In the genomic region with DNA sequence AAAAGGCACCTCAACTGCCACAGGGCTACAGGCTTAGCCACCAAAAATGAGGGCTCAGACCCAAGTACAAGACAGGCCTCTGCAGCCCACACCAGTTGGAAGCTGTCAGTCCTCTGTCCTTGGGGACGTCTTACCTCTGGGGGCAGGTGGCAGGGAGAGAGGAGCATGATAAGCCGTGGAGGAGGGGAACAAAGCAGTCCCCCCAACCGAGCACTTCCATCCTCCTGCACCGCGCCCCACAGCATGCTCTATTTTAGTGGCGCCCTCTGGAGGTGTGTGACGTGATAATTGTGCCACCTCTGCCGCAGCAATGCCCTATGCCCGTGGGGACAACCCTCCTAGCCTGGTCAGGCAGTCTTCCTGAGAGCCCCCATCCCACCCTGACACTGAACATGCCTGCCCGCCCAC, we compare ENCODE assay signal across 7 cellular contexts. TPM values are rescaled to one million over a fixed set of nuclear protein-coding genes. Genes with fewer than 3 reads are reported as not detected.
DNase-seq lines count a peak whose midpoint lies in the region; ATAC-seq and TF ChIP-seq lines count a peak whose summit lies in the region.

No MANE protein-coding gene starts in this region.

- DNase-seq in ELR (ENCODE audit: low read depth) = peak; percentile 60
- no peak for DNase-seq in astrocyte of the cerebellum (ENCODE audit: low read depth)
- DNase-seq in retinal pigment epithelial cell (ENCODE audit: low read depth) = no peak
- DNase-seq in tibial nerve (ENCODE audit: low spot score in 2 of 2) = no peak
- DNase-seq in germinal center (ENCODE audit: low spot score) = no peak

- WGBS in tibial nerve, 2 donors = 59 to 69% methylated on average over 9 to 10 of the region's 10 CpGs

- ATAC-seq in GM19023 (IDR thresholded peaks at IDR 0.05; ENCODE audit: unreplicated experiment) = no peak

- H3K27me3 ChIP-seq in tibial nerve = no peaks in the 10 kb centered on the region

- in situ Hi-C loops in astrocyte of the cerebellum (cut with HindIII; ENCODE audit: low sequenced_read_pairs) = no loop called here

- peaks cover 0 to 17% (median 11%) of the 10 kb centered on the region in 4 donors for H3K4me1 ChIP-seq in tibial nerve

- H3K27ac ChIP-seq in tibial nerve = peak overlapping the region in 1 of 4 donors; percentile 17

- peak; percentile 34; the same call in 1 of the 2 replicates for TF ChIP-seq CTCF in LNCAP (IDR thresholded peaks at IDR 0.05)
- TF ChIP-seq CTCF in astrocyte of the cerebellum (IDR thresholded peaks at IDR 0.05; ENCODE audit: low read depth, low read length, missing control alignments) = peak; percentile 23
- peak; percentile 30 for TF ChIP-seq CTCF in retinal pigment epithelial cell (conservative IDR thresholded peaks at IDR 0.05; ENCODE audit: low read depth, low read length)
- TF ChIP-seq CTCF in tibial nerve (IDR thresholded peaks at IDR 0.05) = no peak

- no peaks in the 10 kb centered on the region for H3K9me3 ChIP-seq in tibial nerve

- no peak for TF ChIP-seq EP300 in tibial nerve (IDR thresholded peaks at IDR 0.05)

- no peak overlapping the region for H3K4me3 ChIP-seq in astrocyte of the cerebellum (ENCODE audit: low read depth, low read length)
- H3K4me3 ChIP-seq in retinal pigment epithelial cell (ENCODE audit: low read length) = no peak overlapping the region
- H3K4me3 ChIP-seq in tibial nerve = no peak overlapping the region

- H3K36me3 ChIP-seq in tibial nerve = peaks cover under 1 to 99% (median 34%) of the 10 kb centered on the region in 3 donors

- TF ChIP-seq POLR2A in tibial nerve (IDR thresholded peaks at IDR 0.05) = no peak

RNA-seq across cellular contexts. Expression of gene G6PC3, which starts 13.6 kb away (rescaled TPM):
- 10 to 100 TPM; 24.9 to 68.7 (median 36.2) TPM for total RNA-seq in tibial nerve

RNA-seq across cellular contexts. Expression of gene LSM12, which starts 17.7 kb away (rescaled TPM):
- 10 to 100 TPM; 18.2 to 37.2 (median 23.9) TPM for total RNA-seq in tibial nerve

RNA-seq across cellular contexts. Expression of gene HDAC5, which starts 39.3 kb away (rescaled TPM):
- total RNA-seq in tibial nerve = 100 to 1,000 TPM in 3 of 4 donors, 10 to 100 TPM in 1; 99.8 to 201 (median 125) TPM

RNA-seq across cellular contexts. Expression of gene HROB, which starts 57.6 kb away (rescaled TPM):
- 1 to 10 TPM; 1.5 to 2.7 (median 2.1) TPM for total RNA-seq in tibial nerve

Comparison
In these comparisons a context has a peak if more than half of its experiments do, and no peak if none do; other contexts are left out.
1. CTCF ChIP-seq: peak in LNCAP (single experiment), astrocyte of the cerebellum (single experiment) and retinal pigment epithelial cell (single experiment); none in tibial nerve (0 of 5).